ENCODE assay signal across 9 cellular contexts in the genomic region with DNA sequence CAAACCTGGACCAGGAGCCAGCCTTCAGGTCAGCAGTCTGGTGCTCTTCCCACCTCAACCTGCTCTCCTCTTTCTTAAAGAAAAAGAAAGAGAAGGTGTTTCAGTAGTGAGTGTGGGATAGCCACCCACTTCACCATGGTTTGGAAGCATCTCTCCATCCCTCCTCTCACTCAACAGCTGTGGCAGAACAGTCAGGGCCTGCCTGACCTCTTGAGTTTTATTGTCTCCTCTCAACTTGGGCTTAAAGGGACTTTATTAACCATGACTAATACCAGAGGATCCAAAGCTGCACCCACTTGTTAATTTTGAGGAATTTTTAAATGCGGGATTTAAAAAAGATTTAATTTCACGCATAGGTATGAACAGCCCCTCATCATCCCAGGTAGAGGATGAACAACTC. TPM values are rescaled to one million over a fixed set of nuclear protein-coding genes. Genes with fewer than 3 reads are reported as not detected.
DNase-seq lines count a peak whose midpoint lies in the region; ATAC-seq and TF ChIP-seq lines count a peak whose summit lies in the region.
"Had no signal": no experiment of that assay in that cellular context is flagged by ENCODE, and none has a peak within 500 bp of the region (broad histone marks: within the 10 kb centered on the region; RNA-seq: fewer than 3 reads in every experiment).

No MANE protein-coding gene starts in this region.

- H3K27ac ChIP-seq in iPS DF 6.9 (ENCODE audit: low read length) (no peak overlapping the region), spleen (no peak overlapping the region)

- ATAC-seq in T-cell (replicated peaks in 1 of 4): no peak

- CTCF ChIA-PET in T-cell (lab: Charles Lee): no interaction called here

- no CpG with 5 or more reads among the region's 2 CpGs for WGBS in iPS DF 6.9 (ENCODE audit: insufficient coverage, insufficient read length)
- 31 to 41% (median 36%) methylated on average over 2 of the region's 2 CpGs for WGBS in spleen, 5 donors

- H3K4me3 ChIP-seq in iPS DF 6.9 (ENCODE audit: low read length): peak overlapping the region; percentile 34; the same call in 1 of the 2 replicates
- peak overlapping the region in 7 of 8 donors; percentile 51 to 81 (median 57) for H3K4me3 ChIP-seq in spleen

- H3K4me1 ChIP-seq in iPS DF 6.9 (ENCODE audit: control insufficient read depth, insufficient read depth, low read length) (peaks cover 6% of the 10 kb centered on the region; the same call in 1 of the 2 replicates), spleen (peaks cover 0 to 45% (median 20%) of the 10 kb centered on the region in 6 donors)

- no peaks in the 10 kb centered on the region for H3K27me3 ChIP-seq in iPS DF 6.9 (ENCODE audit: control insufficient read depth, insufficient read depth, low read length)
- H3K27me3 ChIP-seq in spleen (replicated peaks in 1 of 7): peaks cover 0 to 44% (median 13%) of the 10 kb centered on the region in 7 donors

- intact Hi-C loops in spleen (cut with DNase I; ENCODE audit: low total_unique reads): no loop called here

- no peak for DNase-seq in T-helper 1 cell
- DNase-seq in T-cell: no peak
- no peak for DNase-seq in iPS DF 6.9 (ENCODE audit: low read depth, low spot score)
- no peak for DNase-seq in spleen
- no peak for DNase-seq in EL
- DNase-seq in stimulated activated naive CD4-positive, alpha-beta T cell treated with Interleukin-2 at 50 U/mL for 16 hours (lab: John Stamatoyannopoulos, UW): no peak
- DNase-seq in central memory CD4-positive, alpha-beta T cell: no peak
- DNase-seq: NCI-H226 had no signal

- H3K4me1 Mint-ChIP-seq in T-helper 1 cell treated with Interleukin-12 subunit alpha and Interleukin-12 subunit beta and Interleukin-4 antibody, amounts not matched to agents 30 μg/mL and 1 μg/mL, for 36 hours (ENCODE audit: low read depth): peaks cover 11% of the 10 kb centered on the region
- H3K4me1 Mint-ChIP-seq in T-cell: peaks cover 4 to 21% (median 13%) of the 10 kb centered on the region in 3 donors

- H3K36me3 ChIP-seq in iPS DF 6.9 (ENCODE audit: control insufficient read depth, insufficient read depth, low read length) (peaks cover 8% of the 10 kb centered on the region), spleen (no peaks in the 10 kb centered on the region)

- no peaks in the 10 kb centered on the region for H3K9me3 Mint-ChIP-seq in T-helper 1 cell treated with Interleukin-12 subunit alpha and Interleukin-12 subunit beta and Interleukin-4 antibody, amounts not matched to agents 30 μg/mL and 1 μg/mL, for 36 hours
- no peaks in the 10 kb centered on the region for H3K9me3 Mint-ChIP-seq in T-cell

- TF ChIP-seq POLR2A in spleen (IDR thresholded peaks at IDR 0.05): no peak

- H3K9me3 ChIP-seq in iPS DF 6.9 (ENCODE audit: control insufficient read depth, insufficient read depth, low read length) (no peaks in the 10 kb centered on the region), spleen (peaks cover 0 to 6% (median 0%) of the 10 kb centered on the region in 8 donors)

- peak overlapping the region; percentile 82 for H3K4me3 Mint-ChIP-seq in T-helper 1 cell treated with Interleukin-12 subunit alpha and Interleukin-12 subunit beta and Interleukin-4 antibody, amounts not matched to agents 30 μg/mL and 1 μg/mL, for 36 hours
- H3K4me3 Mint-ChIP-seq in T-cell: peak overlapping the region; percentile 67 to 80 (median 78)

- no peak for TF ChIP-seq CTCF in spleen (IDR thresholded peaks at IDR 0.05 in 8 of 11, conservative IDR thresholded peaks at IDR 0.05 in 3 of 11)

- H3K36me3 Mint-ChIP-seq in T-helper 1 cell treated with Interleukin-12 subunit alpha and Interleukin-12 subunit beta and Interleukin-4 antibody, amounts not matched to agents 30 μg/mL and 1 μg/mL, for 36 hours (ENCODE audit: low read depth): no peaks in the 10 kb centered on the region
- H3K36me3 Mint-ChIP-seq in T-cell: no peaks in the 10 kb centered on the region

- POLR2A ChIA-PET in T-cell (lab: Charles Lee): no interaction called here

- H3K27ac Mint-ChIP-seq in T-helper 1 cell treated with Interleukin-12 subunit alpha and Interleukin-12 subunit beta and Interleukin-4 antibody, amounts not matched to agents 30 μg/mL and 1 μg/mL, for 36 hours: no peak overlapping the region
- no peak overlapping the region for H3K27ac Mint-ChIP-seq in T-cell

- H3K27me3 Mint-ChIP-seq in T-helper 1 cell treated with Interleukin-12 subunit alpha and Interleukin-12 subunit beta and Interleukin-4 antibody, amounts not matched to agents 30 μg/mL and 1 μg/mL, for 36 hours (ENCODE audit: low read depth): peaks cover 61% of the 10 kb centered on the region
- H3K27me3 Mint-ChIP-seq in T-cell: peaks cover 29 to 52% of the 10 kb centered on the region in 2 donors

RNA-seq across cellular contexts. Expression of a gene that starts 0.6 kb away (rescaled TPM):
- total RNA-seq in T-cell: under 1 TPM in 4 of 5 donors, not detected in 1; 0.47 to 0.85 (median 0.53) TPM
- 1 to 10 TPM in 5 of 7 donors, under 1 TPM in 2; 0.43 to 2.6 (median 1.2) TPM for total RNA-seq in spleen
- under 1 TPM; 0.33 to 0.52 (median 0.35) TPM for polyA plus RNA-seq in spleen
